In genomic region chr11:9293646-9294045, GRCh38 we compare ENCODE assay signal across 1 cellular context.
TF ChIP-seq lines count a peak whose summit lies in the region.

No MANE protein-coding gene starts in this region.

TF ChIP-seq in GM23338, 12 proteins besides CTCF, POLR2A, EP300 and RAD21 (continued from another document):
- no peak for TF ChIP-seq ZNF462 (CRISPR knock-in tag; IDR thresholded peaks at IDR 0.05)
TF ChIP-seq in GM23338: peak in this region for 0.
